13 cellular contexts compared by ENCODE assay signal in the genomic region with DNA sequence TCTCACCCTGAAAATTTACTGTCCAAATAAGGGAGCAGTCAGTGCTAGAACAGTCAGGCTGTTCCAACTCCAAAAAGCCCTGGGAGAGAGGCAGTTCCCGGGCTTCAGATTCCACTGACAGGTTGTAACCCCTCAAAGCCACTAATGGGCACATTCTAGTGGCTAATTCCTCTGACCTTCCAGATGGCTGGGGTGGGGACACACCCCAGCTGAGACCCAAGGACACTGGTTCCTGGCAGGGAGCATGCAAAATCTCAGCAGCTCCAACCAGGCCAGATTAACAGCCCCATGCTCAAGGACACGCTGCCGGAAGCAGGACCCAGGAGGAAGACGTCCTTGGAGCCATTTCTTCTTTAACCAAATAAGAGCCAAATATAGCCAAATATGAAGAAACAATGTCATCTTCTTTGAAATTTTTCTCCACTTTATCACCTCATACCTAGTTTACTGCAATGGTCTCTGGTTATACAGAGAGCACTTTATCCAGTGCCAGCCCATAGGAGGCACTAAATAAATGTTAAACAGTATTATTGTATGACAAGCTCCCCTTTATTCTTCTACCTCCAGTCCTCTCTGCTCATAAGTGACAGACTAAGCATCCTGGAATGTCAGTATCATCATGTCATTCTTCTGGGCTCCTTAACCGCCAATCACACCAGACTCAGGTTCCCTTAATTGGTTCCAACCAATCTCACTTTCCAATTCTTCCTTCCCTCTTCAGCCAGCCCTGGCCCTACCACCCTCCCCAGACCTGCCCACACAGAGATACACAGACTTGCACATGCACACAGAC.
A peak's percentile ranks its signal among the peaks of the same experiment; 100 is the strongest.
DNase-seq lines count a peak whose midpoint lies in the region; ATAC-seq and TF ChIP-seq lines count a peak whose summit lies in the region.
"Had no signal": no experiment of that assay in that cellular context is flagged by ENCODE, and none has a peak within 500 bp of the region (broad histone marks: within the 10 kb centered on the region; RNA-seq: fewer than 3 reads in every experiment).

No MANE protein-coding gene starts in this region.

- TF ChIP-seq EP300 in sigmoid colon (IDR thresholded peaks at IDR 0.05), result no peak

- TF ChIP-seq CTCF in brain (conservative IDR thresholded peaks at IDR 0.05), result no peak
- no peak for TF ChIP-seq CTCF in sigmoid colon (IDR thresholded peaks at IDR 0.05)

- H3K4me3 Mint-ChIP-seq in brain (no peak overlapping the region), T-cell (no peak overlapping the region)
- H3K4me3 Mint-ChIP-seq in effector memory CD8-positive, alpha-beta T cell, result no peak overlapping the region
- no peak overlapping the region for H3K4me3 Mint-ChIP-seq in T-helper 2 cell treated with Interferon-gamma antibody and Interleukin-4, amounts not matched to agents 5 μg/mL and 100 μg/mL, for 36 hours

- H3K27me3 Mint-ChIP-seq in brain (peaks cover 3% of the 10 kb centered on the region), T-cell (peaks cover 13% of the 10 kb centered on the region in 2 donors)
- peaks cover 18 to 24% of the 10 kb centered on the region in 2 donors for H3K27me3 Mint-ChIP-seq in effector memory CD8-positive, alpha-beta T cell
- peaks cover under 1% of the 10 kb centered on the region for H3K27me3 Mint-ChIP-seq in T-helper 2 cell treated with Interferon-gamma antibody and Interleukin-4, amounts not matched to agents 5 μg/mL and 100 μg/mL, for 36 hours (ENCODE audit: low read depth)

- H3K9me3 Mint-ChIP-seq in brain (no peaks in the 10 kb centered on the region), T-cell (no peaks in the 10 kb centered on the region)
- no peaks in the 10 kb centered on the region for H3K9me3 Mint-ChIP-seq in effector memory CD8-positive, alpha-beta T cell
- H3K9me3 Mint-ChIP-seq in T-helper 2 cell treated with Interferon-gamma antibody and Interleukin-4, amounts not matched to agents 5 μg/mL and 100 μg/mL, for 36 hours, result no peaks in the 10 kb centered on the region

- CTCF ChIA-PET in T-cell (lab: Charles Lee), result no interaction called here

- H3K27ac Mint-ChIP-seq in brain (peak overlapping the region in 4 of 5 experiments; percentile 25 to 87 (median 46)), T-cell (no peak overlapping the region)
- no peak overlapping the region for H3K27ac Mint-ChIP-seq in effector memory CD8-positive, alpha-beta T cell
- no peak overlapping the region for H3K27ac Mint-ChIP-seq in T-helper 2 cell treated with Interferon-gamma antibody and Interleukin-4, amounts not matched to agents 5 μg/mL and 100 μg/mL, for 36 hours

- 66 to 75% methylated on average over 5 of the region's 5 CpGs for WGBS in sigmoid colon, 2 donors

- no peak for ATAC-seq in effector memory CD8-positive, alpha-beta T cell (replicated peaks)
- ATAC-seq in T-cell (replicated peaks in 1 of 4), result no peak

- H3K9me3 ChIP-seq in sigmoid colon, result no peaks in the 10 kb centered on the region

- peak; percentile 84 for DNase-seq in EH (ENCODE audit: low read depth)
- DNase-seq in islet precursor cell, result peak; percentile 62
- DNase-seq in sigmoid colon, result no peak
- no peak for DNase-seq in effector memory CD8-positive, alpha-beta T cell
- no peak for DNase-seq in T-helper 2 cell treated with Interferon-gamma antibody and Interleukin-4, amounts not matched to agents 5 μg/mL and 100 μg/mL, for 36 hours (ENCODE audit: low spot score)
- no peak for DNase-seq in cortex of kidney (lab: John Stamatoyannopoulos, UW)
- no peak for DNase-seq in T-cell
- DNase-seq: ACHN; activated CD8-positive, alpha-beta memory T cell treated with anti-CD3 and anti-CD28 coated beads for 24 hours; activated naive CD4-positive, alpha-beta T cell treated with Interleukin-2 at 50 U/mL for 16 hours; left cardiac atrium; NCI-H2171 treated with DMSO at 0.1 percent for 48 hours had no signal

- no peaks in the 10 kb centered on the region for H3K36me3 Mint-ChIP-seq in brain
- H3K36me3 Mint-ChIP-seq in effector memory CD8-positive, alpha-beta T cell (ENCODE audit: insufficient read depth), result no peaks in the 10 kb centered on the region
- no peaks in the 10 kb centered on the region for H3K36me3 Mint-ChIP-seq in T-helper 2 cell treated with Interferon-gamma antibody and Interleukin-4, amounts not matched to agents 5 μg/mL and 100 μg/mL, for 36 hours (ENCODE audit: low read depth)
- no peaks in the 10 kb centered on the region for H3K36me3 Mint-ChIP-seq in T-cell

- peak overlapping the region; percentile 77 to 97 (median 92) for H3K27ac ChIP-seq in sigmoid colon

- no peak for TF ChIP-seq POLR2A in sigmoid colon (IDR thresholded peaks at IDR 0.05)

- no peak overlapping the region for H3K4me3 ChIP-seq in sigmoid colon

- no peaks in the 10 kb centered on the region for H3K36me3 ChIP-seq in sigmoid colon

- H3K4me1 Mint-ChIP-seq in brain (peaks cover 79% of the 10 kb centered on the region), T-cell (no peaks in the 10 kb centered on the region)
- H3K4me1 Mint-ChIP-seq in effector memory CD8-positive, alpha-beta T cell (ENCODE audit: low read depth in 2 of 2), result peaks cover 0 to 2% of the 10 kb centered on the region in 2 donors
- peaks cover 8% of the 10 kb centered on the region for H3K4me1 Mint-ChIP-seq in T-helper 2 cell treated with Interferon-gamma antibody and Interleukin-4, amounts not matched to agents 5 μg/mL and 100 μg/mL, for 36 hours (ENCODE audit: low read depth)

- peaks cover 0 to 100% (median 99%) of the 10 kb centered on the region in 4 donors for H3K4me1 ChIP-seq in sigmoid colon

- POLR2A ChIA-PET in T-cell (lab: Charles Lee), result no interaction called here

- intact Hi-C loops in sigmoid colon (cut with DNase I), result no loop called here

- no peaks in the 10 kb centered on the region for H3K27me3 ChIP-seq in sigmoid colon

Comparison
In these comparisons a context has a peak if more than half of its experiments do, and no peak if none do; other contexts are left out.
1. DNase-seq: peak in EH (single experiment) and islet precursor cell (single experiment); none in sigmoid colon (single experiment), effector memory CD8-positive, alpha-beta T cell (0 of 3), T-helper 2 cell treated with Interferon-gamma antibody and Interleukin-4, amounts not matched to agents 5 μg/mL and 100 μg/mL, for 36 hours (single experiment), cortex of kidney (single experiment) and T-cell (0 of 34).
2. H3K27ac Mint-ChIP-seq: peak in brain (4 of 5); none in effector memory CD8-positive, alpha-beta T cell (0 of 2), T-helper 2 cell treated with Interferon-gamma antibody and Interleukin-4, amounts not matched to agents 5 μg/mL and 100 μg/mL, for 36 hours (single experiment) and T-cell (0 of 2).